ENCODE assay signal across 32 cellular contexts in genomic region chr3:193782747-193783146, GRCh38.
A peak's percentile ranks its signal among the peaks of the same experiment; 100 is the strongest.
DNase-seq lines count a peak whose midpoint lies in the region; ATAC-seq, FAIRE-seq and TF ChIP-seq lines count a peak whose summit lies in the region.
"Had no signal": no experiment of that assay in that cellular context is flagged by ENCODE, and none has a peak within 500 bp of the region (broad histone marks: within the 10 kb centered on the region; RNA-seq: fewer than 3 reads in every experiment).

No MANE protein-coding gene starts in this region.

- H2BK15ac ChIP-seq in mesendoderm (replicated peaks; ENCODE audit: low read depth): no peak overlapping the region

- H3K4ac ChIP-seq in mesendoderm (ENCODE audit: low read depth, low read length): peak overlapping the region; percentile 99

- no peak for FAIRE-seq in bronchial epithelial cell (lab: Jason Lieb, UNC)
- FAIRE-seq: A204.1, GM12891, HepG2, islet of Langerhans, small intestine had no signal

- peaks cover 3% of the 10 kb centered on the region for H3K27me3 ChIP-seq in cardiac muscle cell
- H3K27me3 ChIP-seq in bronchial epithelial cell (ENCODE audit: control insufficient read depth, insufficient read depth, low read length): peaks cover 9% of the 10 kb centered on the region
- no peaks in the 10 kb centered on the region for H3K27me3 ChIP-seq in mesendoderm (ENCODE audit: insufficient read depth, low read length, poor library complexity)
- H3K27me3 ChIP-seq: body of pancreas, ovary, testis, uterus had no signal

- no peak overlapping the region for H3K23ac ChIP-seq in mesendoderm (ENCODE audit: low read length)

- H3K27ac ChIP-seq in cardiac muscle cell (peak overlapping the region; percentile 85), mesendoderm (ENCODE audit: low read depth, low read length) (peak overlapping the region; percentile 74)
- H3K27ac ChIP-seq: adrenal gland, HL-60, ovary, testis, uterus had no signal

- H2BK5ac ChIP-seq in mesendoderm (ENCODE audit: low read length): peak overlapping the region; percentile 62

- H3K4me1 ChIP-seq in cardiac muscle cell (ENCODE audit: low read depth) (peaks cover 7% of the 10 kb centered on the region), mesendoderm (ENCODE audit: control insufficient read depth, low read depth, low read length) (peaks cover 15% of the 10 kb centered on the region)
- H3K4me1 ChIP-seq: testis had no signal

- peak overlapping the region; percentile 76 for H2BK120ac ChIP-seq in mesendoderm (ENCODE audit: low read depth, low read length)

- ATAC-seq in left ventricle myocardium superior: no peak
- ATAC-seq: CD8-positive, alpha-beta T cell; HepG2; naive thymus-derived CD8-positive, alpha-beta T cell had no signal

- H3K4me2 ChIP-seq in mesendoderm (ENCODE audit: low read length): no peak overlapping the region

- TF ChIP-seq CTCF in cardiac muscle cell (IDR thresholded peaks at IDR 0.05; ENCODE audit: low read depth, low read length): no peak
- TF ChIP-seq CTCF in bronchial epithelial cell (IDR thresholded peaks at IDR 0.05; ENCODE audit: insufficient read depth, low read length, severe bottlenecking): no peak

- H4K8ac ChIP-seq in mesendoderm (ENCODE audit: low read depth, low read length): no peak overlapping the region

- no peak overlapping the region for H3K9ac ChIP-seq in mesendoderm (ENCODE audit: low read length)

- peak overlapping the region; percentile 0 for H4K5ac ChIP-seq in mesendoderm (ENCODE audit: low read length)

- peak overlapping the region; percentile 72 for H3K56ac ChIP-seq in mesendoderm (ENCODE audit: low read length)

- peak overlapping the region; percentile 3 for H2AK5ac ChIP-seq in mesendoderm (ENCODE audit: low read length)

- H3K36me3 ChIP-seq in cardiac muscle cell: no peaks in the 10 kb centered on the region
- no peaks in the 10 kb centered on the region for H3K36me3 ChIP-seq in bronchial epithelial cell (ENCODE audit: control insufficient read depth, insufficient read depth, low read length)
- no peaks in the 10 kb centered on the region for H3K36me3 ChIP-seq in mesendoderm (ENCODE audit: control insufficient read depth, insufficient read depth, low read length)
- H3K36me3 ChIP-seq: adrenal gland, ovary, uterus had no signal

- H3K18ac ChIP-seq in mesendoderm (ENCODE audit: low read length): peak overlapping the region; percentile 81

- intact Hi-C loops in left ventricle myocardium superior (cut with micrococcal nuclease): loop anchor here (5.0 kb wide), 1 partner anchor 360 kb away; no protein-coding TSS in a partner anchor

- no peaks in the 10 kb centered on the region for H3K79me2 ChIP-seq in mesendoderm (ENCODE audit: control insufficient read depth, insufficient read depth, low read length)

- H3K79me1 ChIP-seq in mesendoderm (ENCODE audit: low read length): no peaks in the 10 kb centered on the region

- DNase-seq in cardiac muscle cell (ENCODE audit: low read depth in 1 of 2, low spot score in 1 of 2) (no peak), left ventricle myocardium superior (no peak), bronchial epithelial cell (ENCODE audit: low read depth) (peak; percentile 13), mesendoderm (peak; percentile 87), T1000 (lab: John Stamatoyannopoulos, UW) (no peak), cerebellar cortex (ENCODE audit: low spot score) (no peak), germinal center (ENCODE audit: low spot score) (no peak)
- DNase-seq in activated naive CD4-positive, alpha-beta T cell treated with Interleukin-2 at 50 U/mL for 16 hours: no peak
- DNase-seq: activated CD4-positive, alpha-beta memory T cell treated with anti-CD3 and anti-CD28 coated beads, Interleukin-2, amount 10 ng/mL, durations not matched to agents 7 days and 5 days; activated CD8-positive, alpha-beta memory T cell treated with anti-CD3 and anti-CD28 coated beads, Interleukin-2, amount 50 U/mL, for 4 hours; activated naive CD4-positive, alpha-beta T cell treated with anti-CD3 and anti-CD28 coated beads for 36 hours; adrenal gland; AML-193; CD8-positive, alpha-beta T cell; DMS153; glutamatergic neuron; H7; naive thymus-derived CD8-positive, alpha-beta T cell; NCI-H1417 treated with DMSO at 0.1 percent for 48 hours; NCI-H2081; ovary; SHP77 treated with DMSO at 0.1 percent for 48 hours; stimulated activated naive CD4-positive, alpha-beta T cell treated with Interleukin-2 at 50 U/mL for 16 hours; testis; uterus had no signal

- WGBS in mesendoderm (ENCODE audit: extremely low coverage, insufficient coverage, low lambda C conversion rate): no CpG with 5 or more reads among the region's 3 CpGs

- no peaks in the 10 kb centered on the region for H3K9me3 ChIP-seq in cardiac muscle cell (ENCODE audit: low read depth)
- H3K9me3 ChIP-seq: adrenal gland, body of pancreas, ovary, testis, uterus had no signal

- H3K4me3 ChIP-seq in cardiac muscle cell (no peak overlapping the region), bronchial epithelial cell (ENCODE audit: low read depth, low read length) (no peak overlapping the region), mesendoderm (ENCODE audit: low read length) (no peak overlapping the region)
- H3K4me3 ChIP-seq: adrenal gland, body of pancreas, ovary, testis, uterus had no signal

Comparison
In these comparisons a context has a peak if more than half of its experiments do, and no peak if none do; other contexts are left out.
1. DNase-seq: peak in bronchial epithelial cell (single experiment) and mesendoderm (single experiment); none in cardiac muscle cell (0 of 2), left ventricle myocardium superior (single experiment), activated naive CD4-positive, alpha-beta T cell treated with Interleukin-2 at 50 U/mL for 16 hours (single experiment), T1000 (single experiment), cerebellar cortex (single experiment) and germinal center (single experiment).